Comparison of ENCODE assay signal across 20 cellular contexts in the genomic region with DNA sequence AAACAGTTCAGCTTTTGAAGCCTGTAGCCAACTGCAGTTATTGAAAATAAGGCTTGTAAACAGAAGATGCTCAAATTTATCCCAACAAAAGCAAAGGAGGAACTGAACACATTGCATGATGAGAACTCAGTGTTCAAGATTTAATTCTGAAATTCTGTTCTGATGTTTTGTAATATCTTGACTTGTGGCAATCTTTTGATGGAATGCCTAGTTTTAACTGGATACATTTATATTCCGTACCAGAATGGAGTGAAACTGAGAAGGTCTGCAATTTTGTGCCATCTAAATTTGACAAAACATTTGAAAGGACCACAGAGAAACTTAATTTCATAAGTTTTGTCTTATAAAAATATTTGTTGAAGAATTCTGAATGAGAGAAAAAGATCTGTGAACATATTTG. TPM values are rescaled to one million over a fixed set of nuclear protein-coding genes. Genes with fewer than 3 reads are reported as not detected.
A peak's percentile ranks its signal among the peaks of the same experiment; 100 is the strongest.
DNase-seq lines count a peak whose midpoint lies in the region; ATAC-seq and TF ChIP-seq lines count a peak whose summit lies in the region.
"Had no signal": no experiment of that assay in that cellular context is flagged by ENCODE, and none has a peak within 500 bp of the region (broad histone marks: within the 10 kb centered on the region; RNA-seq: fewer than 3 reads in every experiment).

No MANE protein-coding gene starts in this region.

- POLR2A ChIA-PET in activated CD4-positive, alpha-beta memory T cell treated with anti-CD3 and anti-CD28 coated beads for 36 hours (lab: Charles Lee) = interaction anchor here (1.2 kb wide), 1 partner anchor 12 kb away, joined by 3 read pairs; no protein-coding TSS in a partner anchor
- POLR2A ChIA-PET in activated CD4-positive, alpha-beta memory T cell treated with anti-CD3 and anti-CD28 coated beads, Interleukin-2, amount 10 ng/mL, durations not matched to agents 7 days and 5 days (lab: Charles Lee) = no interaction called here

- H3K36me3 Mint-ChIP-seq in activated CD4-positive, alpha-beta memory T cell treated with anti-CD3 and anti-CD28 coated beads for 36 hours = peaks cover 24% of the 10 kb centered on the region
- H3K36me3 Mint-ChIP-seq in activated CD4-positive, alpha-beta memory T cell treated with anti-CD3 and anti-CD28 coated beads, Interleukin-2, amount 10 ng/mL, durations not matched to agents 7 days and 5 days (ENCODE audit: low read depth) = peaks cover 25% of the 10 kb centered on the region
- H3K36me3 Mint-ChIP-seq in CD4-positive, CD25-positive, alpha-beta regulatory T cell = peaks cover 26% of the 10 kb centered on the region
- H3K36me3 Mint-ChIP-seq in activated T-helper 17 cell treated with anti-CD3 and anti-CD28 coated beads, Interleukin-2, amount 50 U/mL, for 72 hours (ENCODE audit: low read depth) = peaks cover 92% of the 10 kb centered on the region

- no peaks in the 10 kb centered on the region for H3K9me3 ChIP-seq in CD4-positive, CD25-positive, alpha-beta regulatory T cell (ENCODE audit: control insufficient read depth in 2 of 2, low read length in 2 of 2)
- no peaks in the 10 kb centered on the region for H3K9me3 ChIP-seq in gastroesophageal sphincter
- no peaks in the 10 kb centered on the region for H3K9me3 ChIP-seq in BE2C
- H3K9me3 ChIP-seq: MG63 had no signal

- no peak for TF ChIP-seq CTCF in gastroesophageal sphincter (IDR thresholded peaks at IDR 0.05)
- no peak for TF ChIP-seq CTCF in BE2C (IDR thresholded peaks at IDR 0.05; ENCODE audit: low read depth, low read length)

- no peak for DNase-seq in activated CD4-positive, alpha-beta memory T cell treated with anti-CD3 and anti-CD28 coated beads for 36 hours
- no peak for DNase-seq in activated CD4-positive, alpha-beta memory T cell treated with anti-CD3 and anti-CD28 coated beads, Interleukin-2, amount 10 ng/mL, durations not matched to agents 7 days and 5 days
- no peak for DNase-seq in CD4-positive, CD25-positive, alpha-beta regulatory T cell
- DNase-seq in BE2C (no peak), DMS79 treated with DMSO at 0.1 percent for 48 hours (lab: John Stamatoyannopoulos, UW) (no peak)
- DNase-seq: 8988T, C1 segment of cervical spinal cord, DMS53, H9, MG63, NCI-H1105, NCI-H187, NCI-H2171, NCI-H82 had no signal

- H3K27ac Mint-ChIP-seq in activated CD4-positive, alpha-beta memory T cell treated with anti-CD3 and anti-CD28 coated beads for 36 hours = peak overlapping the region; percentile 52
- H3K27ac Mint-ChIP-seq in activated CD4-positive, alpha-beta memory T cell treated with anti-CD3 and anti-CD28 coated beads, Interleukin-2, amount 10 ng/mL, durations not matched to agents 7 days and 5 days = no peak overlapping the region
- peak overlapping the region in 2 of 3 donors; percentile 20 to 77 for H3K27ac Mint-ChIP-seq in CD4-positive, CD25-positive, alpha-beta regulatory T cell
- H3K27ac Mint-ChIP-seq in activated T-helper 17 cell treated with anti-CD3 and anti-CD28 coated beads, Interleukin-2, amount 50 U/mL, for 72 hours = peak overlapping the region; percentile 12
- H3K27ac Mint-ChIP-seq: H9 had no signal

- no peak for TF ChIP-seq EP300 in gastroesophageal sphincter (IDR thresholded peaks at IDR 0.05)

- ATAC-seq in CD4-positive, CD25-positive, alpha-beta regulatory T cell (ENCODE audit: low read depth in 2 of 2) = no peak
- no peak for ATAC-seq in activated T-helper 17 cell treated with anti-CD3 and anti-CD28 coated beads, Interleukin-2, amount 50 U/mL, for 72 hours (replicated peaks)
- peak; percentile 35 for ATAC-seq in gastroesophageal sphincter
- ATAC-seq in GM21619 (IDR thresholded peaks at IDR 0.05; ENCODE audit: unreplicated experiment) = no peak
- ATAC-seq: Panc1, Right ventricle myocardium inferior had no signal

- H3K27me3 ChIP-seq in CD4-positive, CD25-positive, alpha-beta regulatory T cell (ENCODE audit: control insufficient read depth, insufficient read depth, low read length) = no peaks in the 10 kb centered on the region
- H3K27me3 ChIP-seq in gastroesophageal sphincter = no peaks in the 10 kb centered on the region
- no peaks in the 10 kb centered on the region for H3K27me3 ChIP-seq in BE2C
- H3K27me3 ChIP-seq: MG63 had no signal

- CTCF ChIA-PET in activated CD4-positive, alpha-beta memory T cell treated with anti-CD3 and anti-CD28 coated beads for 36 hours (lab: Charles Lee) = interaction anchor here (1.0 kb wide), 1 partner anchor 188 kb away, joined by 3 read pairs; no protein-coding TSS in a partner anchor
- CTCF ChIA-PET in activated CD4-positive, alpha-beta memory T cell treated with anti-CD3 and anti-CD28 coated beads, Interleukin-2, amount 10 ng/mL, durations not matched to agents 7 days and 5 days (lab: Charles Lee) = interaction anchor here (0.7 to 0.9 kb wide), 2 partner anchors 13 to 188 kb away, joined by 3 to 4 read pairs; no protein-coding TSS in a partner anchor

- TF ChIP-seq POLR2A in gastroesophageal sphincter (IDR thresholded peaks at IDR 0.05) = no peak

- H3K27me3 Mint-ChIP-seq in activated CD4-positive, alpha-beta memory T cell treated with anti-CD3 and anti-CD28 coated beads for 36 hours = no peaks in the 10 kb centered on the region
- no peaks in the 10 kb centered on the region for H3K27me3 Mint-ChIP-seq in activated CD4-positive, alpha-beta memory T cell treated with anti-CD3 and anti-CD28 coated beads, Interleukin-2, amount 10 ng/mL, durations not matched to agents 7 days and 5 days
- no peaks in the 10 kb centered on the region for H3K27me3 Mint-ChIP-seq in CD4-positive, CD25-positive, alpha-beta regulatory T cell
- no peaks in the 10 kb centered on the region for H3K27me3 Mint-ChIP-seq in activated T-helper 17 cell treated with anti-CD3 and anti-CD28 coated beads, Interleukin-2, amount 50 U/mL, for 72 hours

- no peak overlapping the region for H3K27ac ChIP-seq in CD4-positive, CD25-positive, alpha-beta regulatory T cell (ENCODE audit: insufficient read depth, low read length, poor library complexity, severe bottlenecking)
- peak overlapping the region in 1 of 4 donors; percentile 20 for H3K27ac ChIP-seq in gastroesophageal sphincter
- H3K27ac ChIP-seq: KMS-11 had no signal

- intact Hi-C loops in activated CD4-positive, alpha-beta memory T cell treated with anti-CD3 and anti-CD28 coated beads for 36 hours (cut with micrococcal nuclease) = no loop called here

- H3K4me3 ChIP-seq in CD4-positive, CD25-positive, alpha-beta regulatory T cell (ENCODE audit: low read depth, low read length) = peak overlapping the region; percentile 23
- no peak overlapping the region for H3K4me3 ChIP-seq in gastroesophageal sphincter
- H3K4me3 ChIP-seq in BE2C (ENCODE audit: low read depth, low read length) = no peak overlapping the region
- H3K4me3 ChIP-seq: MG63 had no signal

- no peak overlapping the region for H3K4me3 Mint-ChIP-seq in activated CD4-positive, alpha-beta memory T cell treated with anti-CD3 and anti-CD28 coated beads for 36 hours
- no peak overlapping the region for H3K4me3 Mint-ChIP-seq in activated CD4-positive, alpha-beta memory T cell treated with anti-CD3 and anti-CD28 coated beads, Interleukin-2, amount 10 ng/mL, durations not matched to agents 7 days and 5 days
- H3K4me3 Mint-ChIP-seq in CD4-positive, CD25-positive, alpha-beta regulatory T cell = peak overlapping the region in 2 of 4 donors; percentile 5 to 35
- H3K4me3 Mint-ChIP-seq in activated T-helper 17 cell treated with anti-CD3 and anti-CD28 coated beads, Interleukin-2, amount 50 U/mL, for 72 hours = peak overlapping the region; percentile 82
- H3K4me3 Mint-ChIP-seq: H9 had no signal

- 80 to 84% methylated on average over 1 of the region's 1 CpG for WGBS in gastroesophageal sphincter (ENCODE audit: low coverage in 1 of 2), 2 donors

- H3K9me3 Mint-ChIP-seq in activated CD4-positive, alpha-beta memory T cell treated with anti-CD3 and anti-CD28 coated beads for 36 hours = no peaks in the 10 kb centered on the region
- no peaks in the 10 kb centered on the region for H3K9me3 Mint-ChIP-seq in activated CD4-positive, alpha-beta memory T cell treated with anti-CD3 and anti-CD28 coated beads, Interleukin-2, amount 10 ng/mL, durations not matched to agents 7 days and 5 days
- H3K9me3 Mint-ChIP-seq in CD4-positive, CD25-positive, alpha-beta regulatory T cell = no peaks in the 10 kb centered on the region
- no peaks in the 10 kb centered on the region for H3K9me3 Mint-ChIP-seq in activated T-helper 17 cell treated with anti-CD3 and anti-CD28 coated beads, Interleukin-2, amount 50 U/mL, for 72 hours
- H3K9me3 Mint-ChIP-seq: H9 had no signal

- H3K4me1 ChIP-seq in CD4-positive, CD25-positive, alpha-beta regulatory T cell (ENCODE audit: control insufficient read depth, insufficient read depth, low read length, poor library complexity, severe bottlenecking) = peaks cover 87% of the 10 kb centered on the region
- H3K4me1 ChIP-seq in gastroesophageal sphincter (peaks cover 0 to 42% (median 16%) of the 10 kb centered on the region in 3 donors), BE2C (peaks cover 36% of the 10 kb centered on the region)

- peaks cover 6% of the 10 kb centered on the region for H3K36me3 ChIP-seq in CD4-positive, CD25-positive, alpha-beta regulatory T cell (ENCODE audit: control insufficient read depth, insufficient read depth, low read length)
- H3K36me3 ChIP-seq in gastroesophageal sphincter = no peaks in the 10 kb centered on the region
- no peaks in the 10 kb centered on the region for H3K36me3 ChIP-seq in BE2C
- H3K36me3 ChIP-seq: MG63 had no signal

- H3K4me1 Mint-ChIP-seq in activated CD4-positive, alpha-beta memory T cell treated with anti-CD3 and anti-CD28 coated beads for 36 hours (ENCODE audit: low read depth) = peaks cover 95% of the 10 kb centered on the region
- peaks cover 78% of the 10 kb centered on the region for H3K4me1 Mint-ChIP-seq in activated CD4-positive, alpha-beta memory T cell treated with anti-CD3 and anti-CD28 coated beads, Interleukin-2, amount 10 ng/mL, durations not matched to agents 7 days and 5 days
- peaks cover 74 to 98% (median 89%) of the 10 kb centered on the region in 4 donors for H3K4me1 Mint-ChIP-seq in CD4-positive, CD25-positive, alpha-beta regulatory T cell
- peaks cover 73% of the 10 kb centered on the region for H3K4me1 Mint-ChIP-seq in activated T-helper 17 cell treated with anti-CD3 and anti-CD28 coated beads, Interleukin-2, amount 50 U/mL, for 72 hours

RNA-seq across cellular contexts. Expression of gene FYN, which starts 17.5 kb away (rescaled TPM):
- total RNA-seq in activated CD4-positive, alpha-beta memory T cell treated with anti-CD3 and anti-CD28 coated beads for 36 hours = 100 to 1,000 TPM; 353 to 365 TPM
- 100 to 1,000 TPM; 201 to 208 TPM for total RNA-seq in activated CD4-positive, alpha-beta memory T cell treated with anti-CD3 and anti-CD28 coated beads, Interleukin-2, amount 10 ng/mL, durations not matched to agents 7 days and 5 days
- total RNA-seq in CD4-positive, CD25-positive, alpha-beta regulatory T cell = 592 TPM
- 100 to 1,000 TPM; 267 to 320 (median 288) TPM for polyA plus RNA-seq in CD4-positive, CD25-positive, alpha-beta regulatory T cell
- total RNA-seq in activated T-helper 17 cell treated with anti-CD3 and anti-CD28 coated beads, Interleukin-2, amount 50 U/mL, for 72 hours = 100 to 1,000 TPM; 139 to 326 TPM
- 100 to 1,000 TPM in 1 of 4 donors, 10 to 100 TPM in 3; 58.6 to 101 (median 69.9) TPM for total RNA-seq in gastroesophageal sphincter
- polyA plus RNA-seq in BE2C (2012; ENCODE audit: insufficient read depth, insufficient read length, low read depth) = 221 TPM
